In genomic region chr18:49178736-49179135, GRCh38 we compare ENCODE assay signal across 9 cellular contexts.
DNase-seq lines count a peak whose midpoint lies in the region; ATAC-seq and TF ChIP-seq lines count a peak whose summit lies in the region.
"Had no signal": no experiment of that assay in that cellular context is flagged by ENCODE, and none has a peak within 500 bp of the region (broad histone marks: within the 10 kb centered on the region; RNA-seq: fewer than 3 reads in every experiment).

No MANE protein-coding gene starts in this region.

- DNase-seq in natural killer cell (no peak), SK-N-SH (peak; percentile 39), hepatocyte (ENCODE audit: low spot score) (peak; percentile 52), uterus (peak in 1 of 2 donors; percentile 16), NCI-H446 treated with DMSO at 0.1 percent for 48 hours (lab: John Stamatoyannopoulos, UW) (no peak), NCI-H345 (lab: John Stamatoyannopoulos, UW) (no peak)
- DNase-seq in natural killer cell treated with Interleukin-12 subunit alpha and Interleukin-12 subunit beta and Interleukin-15 and Interleukin-18, amount 100 ng/mL, for 72 hours (ENCODE audit: low spot score): no peak

- TF ChIP-seq RAD21 in SK-N-SH (IDR thresholded peaks at IDR 0.05; ENCODE audit: low read length): peak; percentile 86

- no peaks in the 10 kb centered on the region for H3K79me2 ChIP-seq in SK-N-SH (ENCODE audit: insufficient read depth)
- H3K79me2 ChIP-seq in hepatocyte: no peaks in the 10 kb centered on the region

- H3K27ac ChIP-seq in SK-N-SH (ENCODE audit: low read depth in 2 of 2, low read length in 1 of 2) (peak overlapping the region in 1 of 2 experiments; percentile 79; a peak in 2 of 4 replicates), hepatocyte (no peak overlapping the region), uterus (no peak overlapping the region)
- H3K27ac ChIP-seq: neutrophil had no signal

- WGBS in SK-N-SH (ENCODE audit: low lambda C conversion rate): 41% methylated on average over 3 of the region's 3 CpGs
- 47% methylated on average over 3 of the region's 3 CpGs for WGBS in hepatocyte (ENCODE audit: low lambda C conversion rate, missing lambda C conversion rate)

- H4K20me1 ChIP-seq in SK-N-SH (ENCODE audit: insufficient read depth): no peaks in the 10 kb centered on the region
- H4K20me1 ChIP-seq in hepatocyte (ENCODE audit: insufficient read depth, poor library complexity, severe bottlenecking): no peaks in the 10 kb centered on the region

- ATAC-seq in natural killer cell (no peak), HG03460 (IDR thresholded peaks at IDR 0.05; ENCODE audit: unreplicated experiment) (no peak)
- no peak for ATAC-seq in natural killer cell treated with Interleukin-12 subunit alpha and Interleukin-12 subunit beta and Interleukin-15 and Interleukin-18, amount 100 ng/mL, for 72 hours

- no peak for TF ChIP-seq POLR2A in uterus (IDR thresholded peaks at IDR 0.05)

- H2AFZ ChIP-seq in SK-N-SH (ENCODE audit: low read depth): no peak overlapping the region
- H2AFZ ChIP-seq in hepatocyte: no peak overlapping the region

- H3K27ac Mint-ChIP-seq in natural killer cell: no peak overlapping the region
- peak overlapping the region in 1 of 2 donors; percentile 54 for H3K27ac Mint-ChIP-seq in natural killer cell treated with Interleukin-12 subunit alpha and Interleukin-12 subunit beta and Interleukin-15 and Interleukin-18, amount 100 ng/mL, for 72 hours

- H3K4me3 Mint-ChIP-seq in natural killer cell: no peak overlapping the region
- H3K4me3 Mint-ChIP-seq in natural killer cell treated with Interleukin-12 subunit alpha and Interleukin-12 subunit beta and Interleukin-15 and Interleukin-18, amount 100 ng/mL, for 72 hours: no peak overlapping the region

- peak overlapping the region in 1 of 2 experiments; percentile 21; a peak in 1 of 4 replicates for H3K4me3 ChIP-seq in SK-N-SH (ENCODE audit: low read depth in 2 of 2, low read length in 1 of 2)
- no peak overlapping the region for H3K4me3 ChIP-seq in hepatocyte
- H3K4me3 ChIP-seq in uterus: no peak overlapping the region

- H3K36me3 ChIP-seq in SK-N-SH (replicated peaks in 1 of 2; ENCODE audit: control insufficient read depth in 1 of 2, insufficient read depth in 2 of 2, low read length in 1 of 2) (peaks cover 0 to 3% of the 10 kb centered on the region in 2 experiments), hepatocyte (replicated peaks; ENCODE audit: insufficient read depth, low read depth) (no peaks in the 10 kb centered on the region), uterus (no peaks in the 10 kb centered on the region)
- H3K36me3 ChIP-seq: neutrophil had no signal

- no peaks in the 10 kb centered on the region for H3K27me3 Mint-ChIP-seq in natural killer cell (ENCODE audit: low read depth in 2 of 2)
- no peaks in the 10 kb centered on the region for H3K27me3 Mint-ChIP-seq in natural killer cell treated with Interleukin-12 subunit alpha and Interleukin-12 subunit beta and Interleukin-15 and Interleukin-18, amount 100 ng/mL, for 72 hours

- peaks cover 9 to 13% of the 10 kb centered on the region in 2 donors for H3K4me1 Mint-ChIP-seq in natural killer cell
- H3K4me1 Mint-ChIP-seq in natural killer cell treated with Interleukin-12 subunit alpha and Interleukin-12 subunit beta and Interleukin-15 and Interleukin-18, amount 100 ng/mL, for 72 hours (ENCODE audit: low read depth in 2 of 2): peaks cover 29 to 44% of the 10 kb centered on the region in 2 donors

- POLR2A ChIA-PET in SK-N-SH (lab: Yijun Ruan, JAX): interaction anchor here (0.5 kb wide), 1 partner anchor 297 kb away, joined by 3 read pairs; no protein-coding TSS in a partner anchor

- no peaks in the 10 kb centered on the region for H3K9me3 Mint-ChIP-seq in natural killer cell
- no peaks in the 10 kb centered on the region for H3K9me3 Mint-ChIP-seq in natural killer cell treated with Interleukin-12 subunit alpha and Interleukin-12 subunit beta and Interleukin-15 and Interleukin-18, amount 100 ng/mL, for 72 hours

- CTCF ChIA-PET in SK-N-SH (lab: Yijun Ruan, JAX): interaction anchor here (0.6 to 2.5 kb wide), 16 partner anchors 9 to 503 kb away, joined by 3 to 9 read pairs (median 4); no protein-coding TSS in a partner anchor

- H3K9me3 ChIP-seq in SK-N-SH (no peaks in the 10 kb centered on the region), hepatocyte (ENCODE audit: low read depth) (no peaks in the 10 kb centered on the region), uterus (no peaks in the 10 kb centered on the region)
- H3K9me3 ChIP-seq: neutrophil had no signal

- H3K9me2 ChIP-seq in SK-N-SH (no peaks in the 10 kb centered on the region), hepatocyte (replicated peaks; ENCODE audit: insufficient read depth) (no peaks in the 10 kb centered on the region)

- H3K27me3 ChIP-seq in SK-N-SH (ENCODE audit: insufficient read depth) (no peaks in the 10 kb centered on the region), hepatocyte (no peaks in the 10 kb centered on the region), uterus (no peaks in the 10 kb centered on the region)
- H3K27me3 ChIP-seq: neutrophil had no signal

- no peak for TF ChIP-seq EP300 in SK-N-SH (IDR thresholded peaks at IDR 0.05; ENCODE audit: borderline replicate concordance in 1 of 2, low read depth in 1 of 2, low read length in 1 of 2)

- TF ChIP-seq CTCF in natural killer cell (IDR thresholded peaks at IDR 0.05) (peak; percentile 31), SK-N-SH (IDR thresholded peaks at IDR 0.05) (peak; percentile 84), hepatocyte (IDR thresholded peaks at IDR 0.05; ENCODE audit: poor library complexity) (peak; percentile 80), uterus (IDR thresholded peaks at IDR 0.05) (peak; percentile 24 to 44 (median 40))

- H3K4me2 ChIP-seq in SK-N-SH (peak overlapping the region; percentile 45; the same call in 1 of the 2 replicates), hepatocyte (no peak overlapping the region)

- no peak overlapping the region; the same call in 1 of the 2 replicates for H3K9ac ChIP-seq in SK-N-SH

- H3F3A ChIP-seq in SK-N-SH (replicated peaks; ENCODE audit: insufficient read depth): peaks cover 9% of the 10 kb centered on the region

- H3K4me1 ChIP-seq in SK-N-SH (ENCODE audit: control insufficient read depth in 1 of 2, insufficient read depth in 2 of 2, low read depth in 1 of 2, low read length in 1 of 2) (peaks cover 0 to 4% of the 10 kb centered on the region in 2 experiments; a peak in 2 of 4 replicates), hepatocyte (ENCODE audit: insufficient read depth) (no peaks in the 10 kb centered on the region), uterus (no peaks in the 10 kb centered on the region)

- H3K36me3 Mint-ChIP-seq in natural killer cell: no peaks in the 10 kb centered on the region
- no peaks in the 10 kb centered on the region for H3K36me3 Mint-ChIP-seq in natural killer cell treated with Interleukin-12 subunit alpha and Interleukin-12 subunit beta and Interleukin-15 and Interleukin-18, amount 100 ng/mL, for 72 hours

- intact Hi-C loops in natural killer cell (cut with micrococcal nuclease) (loop anchor here (5.0 to 10.0 kb wide), 3 partner anchors 124 to 501 kb away; no protein-coding TSS in a partner anchor), uterus (cut with DNase I; ENCODE audit: low total_unique reads) (no loop called here)

TF ChIP-seq in SK-N-SH, 30 proteins besides CTCF, POLR2A, EP300 and RAD21:
- peak; percentile 76 for TF ChIP-seq SMC3 (IDR thresholded peaks at IDR 0.05; ENCODE audit: low read depth, low read length)
- no peak for TF ChIP-seq ZBTB33 (IDR thresholded peaks at IDR 0.05; ENCODE audit: borderline replicate concordance, low read depth)

Comparison
In these comparisons a context has a peak if more than half of its experiments do, and no peak if none do; other contexts are left out.
1. DNase-seq: peak in SK-N-SH (single experiment) and hepatocyte (single experiment); none in natural killer cell (single experiment), natural killer cell treated with Interleukin-12 subunit alpha and Interleukin-12 subunit beta and Interleukin-15 and Interleukin-18, amount 100 ng/mL, for 72 hours (single experiment), NCI-H446 treated with DMSO at 0.1 percent for 48 hours (single experiment) and NCI-H345 (single experiment).
2. CTCF ChIP-seq: peak in every context shown above with its lines; median percentile 84 in SK-N-SH; 80 in hepatocyte; 40 in uterus; 31 in natural killer cell.